9 cellular contexts compared by ENCODE assay signal in the genomic region with DNA sequence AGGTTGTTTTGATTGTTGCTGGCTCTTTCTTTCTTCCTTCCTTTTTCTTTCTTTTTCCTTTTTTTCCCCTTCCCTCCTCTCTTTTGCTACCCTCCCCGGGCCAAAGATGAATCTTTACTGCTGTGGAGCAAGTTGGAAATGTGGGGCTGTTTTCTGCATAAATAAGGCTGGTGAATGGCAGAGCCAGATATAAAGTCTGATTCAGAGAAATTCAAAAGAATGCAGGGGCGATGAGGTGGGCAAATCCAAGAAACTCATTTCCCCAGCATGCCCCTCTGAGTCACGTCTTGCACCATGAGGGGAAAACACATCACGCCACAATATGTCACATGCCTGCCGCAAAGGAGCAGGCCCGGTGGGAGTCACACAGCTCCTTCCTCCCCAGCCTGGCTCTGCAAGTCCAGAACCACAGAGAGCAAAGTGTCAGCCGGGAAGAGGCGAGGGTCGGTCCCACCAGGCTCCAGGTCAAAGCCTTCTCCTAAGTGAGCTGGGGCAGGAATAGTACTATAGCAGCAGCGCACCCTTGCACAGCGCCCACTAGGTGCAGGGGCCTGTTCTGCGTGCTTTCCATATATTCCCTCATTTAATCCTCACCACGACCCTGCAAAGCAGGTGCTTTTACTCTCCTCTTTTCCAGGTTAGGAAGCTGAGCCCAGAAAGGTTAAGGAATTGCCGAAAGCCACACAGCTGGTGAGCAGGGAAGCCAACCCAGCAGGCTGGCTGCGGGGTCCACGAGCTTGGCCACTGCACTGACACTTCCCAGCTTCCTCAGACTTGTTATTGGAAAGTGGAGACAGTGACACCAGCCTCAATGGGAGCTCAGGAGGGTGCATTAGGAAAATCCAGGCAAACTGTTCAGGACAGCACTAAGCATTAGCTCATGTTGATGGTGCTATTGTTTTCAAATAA.
DNase-seq lines count a peak whose midpoint lies in the region; ATAC-seq and TF ChIP-seq lines count a peak whose summit lies in the region.
"Had no signal": no experiment of that assay in that cellular context is flagged by ENCODE, and none has a peak within 500 bp of the region (broad histone marks: within the 10 kb centered on the region; RNA-seq: fewer than 3 reads in every experiment).

No MANE protein-coding gene starts in this region.

- H3K4me1 ChIP-seq in neural progenitor cell: peaks cover 37% of the 10 kb centered on the region

- peak overlapping the region; percentile 43 for H3K4me3 ChIP-seq in neural progenitor cell

- DNase-seq in DMS153 treated with DMSO at 0.1 percent for 48 hours (lab: John Stamatoyannopoulos, UW; ENCODE audit: unreplicated experiment) (peak; percentile 73), HT-29 (ENCODE audit: low spot score) (peak; percentile 78), RPMI7951 (ENCODE audit: low read depth) (peak; percentile 87), fibroblast of the conjunctiva (ENCODE audit: low read depth) (peak; percentile 59), neural progenitor cell (ENCODE audit: low spot score) (peak; percentile 62), stromal cell of bone marrow (ENCODE audit: low read depth) (peak; percentile 85)
- peak; percentile 51 for DNase-seq in activated T-helper 9 cell treated with anti-CD3 and anti-CD28 coated beads, Interleukin-2, amount 50 U/mL, for 16 hours (ENCODE audit: low read depth)

- no peaks in the 10 kb centered on the region for H3K36me3 Mint-ChIP-seq in neural progenitor cell

- peak overlapping the region; percentile 85 for H3K27ac ChIP-seq in neural progenitor cell
- H3K27ac ChIP-seq: neutrophil had no signal

- H3K4me3 Mint-ChIP-seq in neural progenitor cell: peak overlapping the region; percentile 83

- peak overlapping the region; percentile 75 for H3K4me2 ChIP-seq in neural progenitor cell

- H3K9me3 ChIP-seq in neural progenitor cell (ENCODE audit: low read depth): no peaks in the 10 kb centered on the region
- H3K9me3 ChIP-seq: neutrophil had no signal

- peak overlapping the region; percentile 97 for H3K27ac Mint-ChIP-seq in neural progenitor cell

- H3K79me2 ChIP-seq in neural progenitor cell (ENCODE audit: low read depth): no peaks in the 10 kb centered on the region

- H3K27me3 ChIP-seq in neural progenitor cell: no peaks in the 10 kb centered on the region

- H3K9me3 Mint-ChIP-seq in neural progenitor cell: peaks cover 3% of the 10 kb centered on the region

- peaks cover 60% of the 10 kb centered on the region for H3K4me1 Mint-ChIP-seq in neural progenitor cell

- no peak for ATAC-seq in GM19023 (IDR thresholded peaks at IDR 0.05; ENCODE audit: unreplicated experiment)

- H3K36me3 ChIP-seq in neural progenitor cell: no peaks in the 10 kb centered on the region
- H3K36me3 ChIP-seq: neutrophil had no signal

- no peak overlapping the region for H2AFZ ChIP-seq in neural progenitor cell (replicated peaks)

- peaks cover 33% of the 10 kb centered on the region for H3F3A ChIP-seq in neural progenitor cell (ENCODE audit: low read depth)

- H4K20me1 ChIP-seq in neural progenitor cell (ENCODE audit: low read depth): no peaks in the 10 kb centered on the region

- H3K9ac ChIP-seq in neural progenitor cell: no peak overlapping the region

- peaks cover 35% of the 10 kb centered on the region for H3K27me3 Mint-ChIP-seq in neural progenitor cell (ENCODE audit: insufficient read depth, low read depth)

- peak; percentile 65 for TF ChIP-seq CTCF in neural progenitor cell (IDR thresholded peaks at IDR 0.05)
